ENCODE assay signal across 20 cellular contexts in genomic region chrX:63744850-63745249, GRCh38. TPM values are rescaled to one million over a fixed set of nuclear protein-coding genes. Genes with fewer than 3 reads are reported as not detected.
DNase-seq lines count a peak whose midpoint lies in the region; ATAC-seq and TF ChIP-seq lines count a peak whose summit lies in the region.
"Had no signal": no experiment of that assay in that cellular context is flagged by ENCODE, and none has a peak within 500 bp of the region (broad histone marks: within the 10 kb centered on the region; RNA-seq: fewer than 3 reads in every experiment).

No MANE protein-coding gene starts in this region.

- H3K4me3 ChIP-seq in right cardiac atrium (ENCODE audit: low read length) (no peak overlapping the region), right atrium auricular region (no peak overlapping the region), HEK293 (ENCODE audit: low read depth, low read length) (no peak overlapping the region)
- H3K4me3 ChIP-seq: SK-N-MC had no signal

- POLR2A ChIA-PET in HEK293 (lab: Yijun Ruan, JAX) = no interaction called here

- DNase-seq in right cardiac atrium = no peak
- DNase-seq in right atrium auricular region (ENCODE audit: low spot score) = no peak
- peak in 28 of 42 donors; percentile 7 to 67 (median 26) for DNase-seq in head of caudate nucleus
- DNase-seq: DMS53; EL; GF-D8; H9; KBM-7; NCI-H1092 treated with DMSO at 0.1 percent for 48 hours; NCI-H1436 treated with DMSO at 0.1 percent for 48 hours; NCI-H1930; NCI-H69; NK-92 treated with Interleukin-12 subunit alpha and Interleukin-12 subunit beta, amount 100 ng/mL, for 24 hours; SHP77 treated with DMSO at 0.1 percent for 48 hours had no signal

- no peak for TF ChIP-seq CTCF in right atrium auricular region (IDR thresholded peaks at IDR 0.05)
- no peak for TF ChIP-seq CTCF in HEK293 (tag by site-specific recombination; IDR thresholded peaks at IDR 0.05)

- H3K4me1 ChIP-seq in right cardiac atrium (ENCODE audit: control insufficient read depth, insufficient read depth, low read length) = peaks cover 15% of the 10 kb centered on the region
- peaks cover 0 to 13% of the 10 kb centered on the region in 2 donors for H3K4me1 ChIP-seq in right atrium auricular region
- H3K4me1 ChIP-seq in HEK293 (ENCODE audit: control insufficient read depth, insufficient read depth, low read length) = no peaks in the 10 kb centered on the region

- H3K9me3 ChIP-seq in right cardiac atrium (ENCODE audit: control insufficient read depth, low read length) (no peaks in the 10 kb centered on the region), right atrium auricular region (no peaks in the 10 kb centered on the region), HEK293 (ENCODE audit: control insufficient read depth, insufficient read depth, low read depth, low read length) (no peaks in the 10 kb centered on the region; the same call in 1 of the 2 replicates)

- ATAC-seq in right cardiac atrium (no peak), HG02981 (IDR thresholded peaks at IDR 0.05; ENCODE audit: unreplicated experiment) (no peak), GM21447 (IDR thresholded peaks at IDR 0.05; ENCODE audit: unreplicated experiment) (no peak), HG03025 (IDR thresholded peaks at IDR 0.05; ENCODE audit: low FRiP score, unreplicated experiment) (no peak)

- no peaks in the 10 kb centered on the region for H3K27me3 ChIP-seq in right cardiac atrium (ENCODE audit: control insufficient read depth, insufficient read depth)
- no peaks in the 10 kb centered on the region for H3K27me3 ChIP-seq in right atrium auricular region

- CTCF ChIA-PET in HEK293 (lab: Yijun Ruan, JAX) = interaction anchor here (0.6 kb wide), 1 partner anchor 9 kb away, joined by 6 read pairs; no protein-coding TSS in a partner anchor

- 52% methylated on average over 2 of the region's 2 CpGs for WGBS in right cardiac atrium

- H3K27ac ChIP-seq in right cardiac atrium (ENCODE audit: low read length) (peak overlapping the region; percentile 35), right atrium auricular region (peak overlapping the region in 1 of 2 donors; percentile 75), HEK293 (ENCODE audit: extremely low read depth, low read depth, low read length) (no peak overlapping the region)
- H3K27ac ChIP-seq: RWPE1, SK-N-MC had no signal

- H3K36me3 ChIP-seq in right atrium auricular region = no peaks in the 10 kb centered on the region
- no peaks in the 10 kb centered on the region for H3K36me3 ChIP-seq in HEK293 (ENCODE audit: control insufficient read depth in 2 of 2, insufficient read depth in 1 of 2, low read length in 2 of 2)

- intact Hi-C loops in right cardiac atrium (cut with DNase I) = loop anchor here in 1 of 4 donors (10.0 kb wide), 1 partner anchor 60 kb away; no protein-coding TSS in a partner anchor
- intact Hi-C loops in head of caudate nucleus (cut with DNase I) = no loop called here

TF ChIP-seq in HEK293, 187 proteins besides CTCF, POLR2A, EP300 and RAD21:
- TF ChIP-seq GLI2 (tag by site-specific recombination; IDR thresholded peaks at IDR 0.05; ENCODE audit: borderline replicate concordance, low read depth) = no peak
- TF ChIP-seq ZFHX2 (tag by site-specific recombination; conservative IDR thresholded peaks at IDR 0.05) = peak; percentile 32
- peak; percentile 63 for TF ChIP-seq EGR2 (tag by site-specific recombination; IDR thresholded peaks at IDR 0.05; ENCODE audit: low read depth)
- no peak for TF ChIP-seq ZIC2 (tag by site-specific recombination; IDR thresholded peaks at IDR 0.05)
- no peak for TF ChIP-seq ZNF280C (tag by site-specific recombination; IDR thresholded peaks at IDR 0.05)

RNA-seq across cellular contexts. Expression of gene ARHGEF9, which starts 40.2 kb away (rescaled TPM):
- total RNA-seq in right cardiac atrium (100 to 1,000 TPM in 1 of 4 donors, 10 to 100 TPM in 3; 75.6 to 126 (median 87.2) TPM), right atrium auricular region (100 to 1,000 TPM in 1 of 2 donors, 10 to 100 TPM in 1; 57.7 to 125 TPM)
- polyA plus RNA-seq in right cardiac atrium = 60.6 TPM

Comparison
In these comparisons a context has a peak if more than half of its experiments do, and no peak if none do; other contexts are left out.
1. DNase-seq: peak in head of caudate nucleus (28 of 42); none in right cardiac atrium (0 of 3) and right atrium auricular region (single experiment).